Comparison of ENCODE assay signal across 8 cellular contexts in the genomic region with DNA sequence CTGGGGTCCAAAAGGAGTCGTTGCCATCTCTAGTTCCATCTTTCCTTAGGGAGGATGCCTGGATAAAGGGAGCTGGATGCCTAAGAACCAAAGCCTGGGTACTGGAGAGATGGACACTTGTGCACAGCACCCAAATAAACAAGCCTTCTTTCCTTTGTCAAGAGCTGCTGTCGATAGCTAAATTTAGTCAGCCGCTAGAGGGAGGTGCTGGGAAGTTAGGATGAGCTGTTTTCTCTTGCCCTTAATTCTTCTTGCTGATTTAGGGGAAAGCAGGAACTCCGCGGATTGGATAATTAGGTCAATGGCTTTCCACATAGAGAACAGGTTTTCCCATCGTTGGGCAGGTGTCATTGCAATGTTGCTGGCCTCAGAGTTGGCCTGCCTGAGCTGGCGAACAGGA. TPM values are rescaled to one million over a fixed set of nuclear protein-coding genes. Genes with fewer than 3 reads are reported as not detected.
DNase-seq lines count a peak whose midpoint lies in the region; ATAC-seq, FAIRE-seq and TF ChIP-seq lines count a peak whose summit lies in the region.

No MANE protein-coding gene starts in this region.

- H3K36me3 ChIP-seq in NT2/D1 (ENCODE audit: insufficient read depth, insufficient read length, low read length) (no peaks in the 10 kb centered on the region), esophagus squamous epithelium (no peaks in the 10 kb centered on the region)

- intact Hi-C loops in esophagus squamous epithelium (cut with DNase I) = loop anchor here (10.0 kb wide), 1 partner anchor 234 kb away; no protein-coding TSS in a partner anchor

- H3K4me1 ChIP-seq in NT2/D1 (ENCODE audit: insufficient read depth, insufficient read length) (no peaks in the 10 kb centered on the region), esophagus squamous epithelium (peaks cover 0 to 19% (median 0%) of the 10 kb centered on the region in 3 donors)

- ATAC-seq in HG02840 (IDR thresholded peaks at IDR 0.05; ENCODE audit: low FRiP score, unreplicated experiment) = no peak
- no peak for ATAC-seq in activated CD4-positive, CD25-positive, alpha-beta regulatory T cell treated with anti-CD3 and anti-CD28 coated beads, Interleukin-2, amount 50 U/mL, for 24 hours

- H3K4me3 ChIP-seq in NT2/D1 (ENCODE audit: insufficient read length, low read depth) (no peak overlapping the region), esophagus squamous epithelium (no peak overlapping the region)

- FAIRE-seq in GM12892 (lab: Jason Lieb, UNC) = no peak

- H3K9ac ChIP-seq in NT2/D1 (ENCODE audit: insufficient read length, low read depth) = no peak overlapping the region

- TF ChIP-seq POLR2A in esophagus squamous epithelium (IDR thresholded peaks at IDR 0.05) = no peak
- no peak for TF ChIP-seq POLR2A in GM12892 (IDR thresholded peaks at IDR 0.05; ENCODE audit: low read depth, low read length)

- TF ChIP-seq CTCF in GM12873 (IDR thresholded peaks at IDR 0.05; ENCODE audit: insufficient read depth, low read depth, low read length, missing control alignments) = peak; percentile 60
- TF ChIP-seq CTCF in esophagus squamous epithelium (IDR thresholded peaks at IDR 0.05) = peak in 5 of 6 experiments; percentile 36 to 74 (median 44)

- no peaks in the 10 kb centered on the region for H3K27me3 ChIP-seq in NT2/D1 (ENCODE audit: insufficient read depth, insufficient read length)
- no peaks in the 10 kb centered on the region for H3K27me3 ChIP-seq in esophagus squamous epithelium

- DNase-seq in AG08396 (ENCODE audit: low spot score) (peak; percentile 22), NT2/D1 (ENCODE audit: low read depth, low spot score) (peak; percentile 47), esophagus squamous epithelium (lab: John Stamatoyannopoulos, UW) (no peak), pons (ENCODE audit: low spot score) (peak; percentile 46), GM12892 (ENCODE audit: insufficient read length) (no peak)

- H3K27ac ChIP-seq in esophagus squamous epithelium = no peak overlapping the region

- no peaks in the 10 kb centered on the region for H3K9me3 ChIP-seq in NT2/D1 (ENCODE audit: insufficient read depth, low read length)
- no peaks in the 10 kb centered on the region for H3K9me3 ChIP-seq in esophagus squamous epithelium

- 21 to 27% methylated on average over 5 to 7 of the region's 7 CpGs for WGBS in esophagus squamous epithelium, 2 donors

RNA-seq across cellular contexts. Expression of gene SERPINB12, which starts 30.9 kb away (rescaled TPM):
- total RNA-seq in esophagus squamous epithelium = 10 to 100 TPM in 1 of 4 donors, 1 to 10 TPM in 1, under 1 TPM in 1, not detected in 1; 0.76 to 13.2 (median 1.5) TPM
- not detected for polyA plus RNA-seq in GM12892 (2012; ENCODE audit: missing spikeins)

RNA-seq across cellular contexts. Expression of gene SERPINB5, which starts 34.5 kb away (rescaled TPM):
- 100 to 1,000 TPM; 204 to 363 (median 268) TPM for total RNA-seq in esophagus squamous epithelium
- polyA plus RNA-seq in GM12892 (2012; ENCODE audit: missing spikeins) = not detected

Comparison
In these comparisons a context has a peak if more than half of its experiments do, and no peak if none do; other contexts are left out.
1. DNase-seq: peak in AG08396 (single experiment), NT2/D1 (single experiment) and pons (single experiment); none in esophagus squamous epithelium (single experiment) and GM12892 (single experiment).